In the genomic region with DNA sequence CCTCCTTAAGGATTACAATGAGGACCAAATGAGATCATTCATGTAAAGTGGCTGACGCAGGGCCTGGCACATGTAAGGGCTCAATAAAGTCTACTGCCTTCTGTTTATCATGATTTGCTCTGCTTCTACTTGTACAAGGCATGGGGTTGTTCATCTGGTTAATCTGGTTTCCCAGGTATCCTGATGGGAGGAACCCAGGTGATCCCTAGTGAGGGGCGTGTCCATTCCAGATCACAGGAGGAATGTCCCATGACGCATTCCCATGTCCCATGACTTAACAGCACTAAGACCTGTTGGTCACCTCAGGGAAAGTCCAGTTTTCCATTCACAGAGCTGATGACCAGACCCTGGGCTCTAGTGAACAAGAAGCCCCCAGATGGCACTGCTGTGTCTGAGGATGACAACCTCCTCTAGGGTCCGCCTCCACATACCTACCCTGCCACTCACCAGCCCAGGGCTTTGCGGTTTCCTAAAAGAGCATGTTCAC, we compare ENCODE assay signal across 16 cellular contexts. TPM values are rescaled to one million over a fixed set of nuclear protein-coding genes. Genes with fewer than 3 reads are reported as not detected.
DNase-seq lines count a peak whose midpoint lies in the region; TF ChIP-seq lines count a peak whose summit lies in the region.
"Had no signal": no experiment of that assay in that cellular context is flagged by ENCODE, and none has a peak within 500 bp of the region (broad histone marks: within the 10 kb centered on the region; RNA-seq: fewer than 3 reads in every experiment).

No MANE protein-coding gene starts in this region.

- H4K20me1 ChIP-seq in Karpas-422 (ENCODE audit: insufficient read depth, low read depth, low read length): no peaks in the 10 kb centered on the region

- no peak overlapping the region for H2AFZ ChIP-seq in Karpas-422 (ENCODE audit: low read length)

- H3K36me3 ChIP-seq in endodermal cell (ENCODE audit: control insufficient read depth, insufficient read depth, low read length) (no peaks in the 10 kb centered on the region), Karpas-422 (ENCODE audit: insufficient read depth, low read length) (no peaks in the 10 kb centered on the region)
- H3K36me3 ChIP-seq: cardiac muscle cell had no signal

- no peak overlapping the region for H3K4me3 Mint-ChIP-seq in endodermal cell
- H3K4me3 Mint-ChIP-seq in endothelial cell (ENCODE audit: unreplicated experiment): no peak overlapping the region
- H3K4me3 Mint-ChIP-seq: activated CD4-positive, alpha-beta memory T cell treated with anti-CD3 and anti-CD28 coated beads, Interleukin-2, amount 10 ng/mL, durations not matched to agents 7 days and 5 days; immature natural killer cell had no signal

- peaks cover 14% of the 10 kb centered on the region for H3K27me3 Mint-ChIP-seq in endodermal cell (ENCODE audit: insufficient read depth)
- H3K27me3 Mint-ChIP-seq in endothelial cell (ENCODE audit: unreplicated experiment): peaks cover 6% of the 10 kb centered on the region

- H3K79me2 ChIP-seq in Karpas-422 (ENCODE audit: low read length): no peaks in the 10 kb centered on the region

- WGBS in endodermal cell (ENCODE audit: insufficient coverage in 1 of 2, insufficient read length in 1 of 2), 2 experiments: 93 to 100% methylated on average over 3 to 5 of the region's 5 CpGs

- in situ Hi-C loops in ACHN (cut with HindIII; ENCODE audit: low pct_ligation_motif_present, low pct_unique_long_range_greater_than_20kb, low sequenced_read_pairs): no loop called here

- no peak for TF ChIP-seq CTCF in 22Rv1 (IDR thresholded peaks at IDR 0.05)
- TF ChIP-seq CTCF in endodermal cell (conservative IDR thresholded peaks at IDR 0.05): no peak
- no peak for TF ChIP-seq CTCF in endothelial cell (IDR thresholded peaks at IDR 0.05; ENCODE audit: unreplicated experiment)

- no peaks in the 10 kb centered on the region for H3K27me3 ChIP-seq in endodermal cell (ENCODE audit: control insufficient read depth, insufficient read depth, low read length, poor library complexity, severe bottlenecking)
- no peaks in the 10 kb centered on the region for H3K27me3 ChIP-seq in Karpas-422 (ENCODE audit: low read length)
- H3K27me3 ChIP-seq: cardiac muscle cell had no signal

- H3K9me2 ChIP-seq in Karpas-422 (replicated peaks; ENCODE audit: insufficient read depth, low read length): no peaks in the 10 kb centered on the region

- no peaks in the 10 kb centered on the region for H3K9me3 ChIP-seq in endodermal cell (ENCODE audit: control insufficient read depth, low read length)
- H3K9me3 ChIP-seq in Karpas-422 (ENCODE audit: low read length): no peaks in the 10 kb centered on the region

- no peak overlapping the region for H3K9ac ChIP-seq in endodermal cell (ENCODE audit: extremely low read depth, low read length, poor library complexity, severe bottlenecking)
- no peak overlapping the region for H3K9ac ChIP-seq in Karpas-422 (ENCODE audit: low read length)

- H3K36me3 Mint-ChIP-seq in endodermal cell (ENCODE audit: low read depth) (no peaks in the 10 kb centered on the region), endothelial cell (ENCODE audit: low read depth, unreplicated experiment) (peaks cover 9% of the 10 kb centered on the region)
- H3K36me3 Mint-ChIP-seq: immature natural killer cell had no signal

- H3K27ac ChIP-seq in 22Rv1 (peak overlapping the region; percentile 96), endodermal cell (ENCODE audit: low read depth, low read length) (no peak overlapping the region), Karpas-422 (ENCODE audit: low read length) (no peak overlapping the region)
- H3K27ac ChIP-seq: cardiac muscle cell had no signal

- H3K4me3 ChIP-seq in endodermal cell (ENCODE audit: low read length) (no peak overlapping the region), Karpas-422 (ENCODE audit: low read length) (no peak overlapping the region)
- H3K4me3 ChIP-seq: cardiac muscle cell had no signal

- H3K4me1 ChIP-seq in endodermal cell (ENCODE audit: control insufficient read depth, insufficient read depth, low read length) (peaks cover 6% of the 10 kb centered on the region), Karpas-422 (ENCODE audit: low read length) (no peaks in the 10 kb centered on the region)

- no peak overlapping the region for H3K4me2 ChIP-seq in Karpas-422 (ENCODE audit: low read depth, low read length, poor library complexity, severe bottlenecking)

- H3K9me3 Mint-ChIP-seq in endodermal cell (no peaks in the 10 kb centered on the region), endothelial cell (ENCODE audit: unreplicated experiment) (no peaks in the 10 kb centered on the region)
- H3K9me3 Mint-ChIP-seq: activated CD4-positive, alpha-beta memory T cell treated with anti-CD3 and anti-CD28 coated beads, Interleukin-2, amount 10 ng/mL, durations not matched to agents 7 days and 5 days; immature natural killer cell had no signal

- DNase-seq in HT-29 (ENCODE audit: low spot score): peak; percentile 99
- no peak for DNase-seq in endodermal cell
- peak; percentile 93 for DNase-seq in mucosa of gallbladder (ENCODE audit: low spot score)
- no peak for DNase-seq in ACHN
- DNase-seq in cortex of kidney (lab: John Stamatoyannopoulos, UW): no peak
- DNase-seq in Karpas-422: no peak
- no peak for DNase-seq in endothelial cell (ENCODE audit: low spot score)
- DNase-seq: activated CD4-positive, alpha-beta memory T cell treated with anti-CD3 and anti-CD28 coated beads, Interleukin-2, amount 10 ng/mL, durations not matched to agents 7 days and 5 days; activated naive CD4-positive, alpha-beta T cell; immature natural killer cell; KG1; NCI-H2171 treated with DMSO at 0.1 percent for 48 hours; stimulated activated CD8-positive, alpha-beta memory T cell treated with anti-CD3 and anti-CD28 coated beads, Interleukin-4, amount 100 ng/mL, for 48 hours had no signal

- H3K4me1 Mint-ChIP-seq in endodermal cell (peaks cover 19% of the 10 kb centered on the region), endothelial cell (ENCODE audit: unreplicated experiment) (peaks cover 13% of the 10 kb centered on the region)
- H3K4me1 Mint-ChIP-seq: activated CD4-positive, alpha-beta memory T cell treated with anti-CD3 and anti-CD28 coated beads, Interleukin-2, amount 10 ng/mL, durations not matched to agents 7 days and 5 days; immature natural killer cell had no signal

- H3K27ac Mint-ChIP-seq in endodermal cell: peak overlapping the region; percentile 39
- no peak overlapping the region for H3K27ac Mint-ChIP-seq in endothelial cell (ENCODE audit: unreplicated experiment)
- H3K27ac Mint-ChIP-seq: activated CD4-positive, alpha-beta memory T cell treated with anti-CD3 and anti-CD28 coated beads, Interleukin-2, amount 10 ng/mL, durations not matched to agents 7 days and 5 days; immature natural killer cell had no signal

RNA-seq across cellular contexts. Expression of gene TPPP3, which starts 11.5 kb away (rescaled TPM):
- 70.5 and 70.9 TPM in 2 replicates for total RNA-seq in HT-29 (2014; rRNA removed; shearing (Covaris generic))
- total RNA-seq in endodermal cell (under 1 TPM; 0.64 to 0.73 TPM), mucosa of gallbladder (12.3 TPM), endothelial cell (ENCODE audit: unreplicated experiment) (1.1 TPM)
- polyA plus RNA-seq in endodermal cell (2013, experiment 1 of 2): 29.7 TPM
- 19.5 TPM for polyA plus RNA-seq in endodermal cell (2013, experiment 2 of 2)
- not detected in 2 replicates for total RNA-seq in Karpas-422 (2014; rRNA removed; shearing (Covaris generic); ENCODE audit: low replicate concordance)
- total RNA-seq: activated CD4-positive, alpha-beta memory T cell treated with anti-CD3 and anti-CD28 coated beads, Interleukin-2, amount 10 ng/mL, durations not matched to agents 7 days and 5 days had no signal

RNA-seq across cellular contexts. Expression of gene ZDHHC1, which starts 11.5 kb away (rescaled TPM):
- 21.5 and 24.4 TPM in 2 replicates for total RNA-seq in HT-29 (2014; rRNA removed; shearing (Covaris generic))
- total RNA-seq in endodermal cell: 10 to 100 TPM in 1 of 2 donors, 1 to 10 TPM in 1; 8.4 to 10.6 TPM
- polyA plus RNA-seq in endodermal cell (2013, experiment 1 of 2): 7.8 TPM
- polyA plus RNA-seq in endodermal cell (2013, experiment 2 of 2): 6.0 TPM
- 23.2 TPM for total RNA-seq in mucosa of gallbladder
- total RNA-seq in Karpas-422 (2014; rRNA removed; shearing (Covaris generic); ENCODE audit: low replicate concordance): 0.11 TPM in 1 of 2 replicates, not detected in the other
- 7.2 TPM for total RNA-seq in endothelial cell (ENCODE audit: unreplicated experiment)

RNA-seq across cellular contexts. Expression of gene HSD11B2, which starts 26.1 kb away (rescaled TPM):
- 18.3 and 23.2 TPM in 2 replicates for total RNA-seq in HT-29 (2014; rRNA removed; shearing (Covaris generic))
- total RNA-seq in endodermal cell: 10 to 100 TPM; 10.4 to 14.7 TPM
- polyA plus RNA-seq in endodermal cell (2013, experiment 1 of 2): 11.9 TPM
- 8.4 TPM for polyA plus RNA-seq in endodermal cell (2013, experiment 2 of 2)
- 29.1 TPM for total RNA-seq in mucosa of gallbladder
- not detected in 2 replicates for total RNA-seq in Karpas-422 (2014; rRNA removed; shearing (Covaris generic); ENCODE audit: low replicate concordance)
- total RNA-seq in endothelial cell (ENCODE audit: unreplicated experiment): 3.3 TPM
- total RNA-seq: activated CD4-positive, alpha-beta memory T cell treated with anti-CD3 and anti-CD28 coated beads, Interleukin-2, amount 10 ng/mL, durations not matched to agents 7 days and 5 days; RPMI7951 had no signal
- polyA plus RNA-seq: immature natural killer cell had no signal

Comparison
In these comparisons a context has a peak if more than half of its experiments do, and no peak if none do; other contexts are left out.
1. DNase-seq: peak in HT-29 (single experiment) and mucosa of gallbladder (single experiment); none in endodermal cell (single experiment), ACHN (single experiment), cortex of kidney (single experiment), Karpas-422 (single experiment) and endothelial cell (single experiment).